ENCODE assay signal across 8 cellular contexts in genomic region chr6:32187009-32187709, GRCh38. TPM values are rescaled to one million over a fixed set of nuclear protein-coding genes. Genes with fewer than 3 reads are reported as not detected.
DNase-seq lines count a peak whose midpoint lies in the region; ATAC-seq and TF ChIP-seq lines count a peak whose summit lies in the region.
"Had no signal": no experiment of that assay in that cellular context is flagged by ENCODE, and none has a peak within 500 bp of the region (broad histone marks: within the 10 kb centered on the region; RNA-seq: fewer than 3 reads in every experiment).

No MANE protein-coding gene starts in this region.

- H3K27ac ChIP-seq in OCI-LY1 (ENCODE audit: low read depth, low read length, poor library complexity, severe bottlenecking) (peak overlapping the region; percentile 15), skin epidermis (peak overlapping the region in 16 of 21 experiments; percentile 7 to 100 (median 63)), foreskin keratinocyte (no peak overlapping the region)

- ATAC-seq in foreskin keratinocyte: no peak
- ATAC-seq in GM21723 (IDR thresholded peaks at IDR 0.05; ENCODE audit: unreplicated experiment): no peak

- no peak for TF ChIP-seq CTCF in OCI-LY1 (IDR thresholded peaks at IDR 0.05; ENCODE audit: low read length)
- TF ChIP-seq CTCF in chondrocyte (IDR thresholded peaks at IDR 0.05): no peak
- no peak for TF ChIP-seq CTCF in foreskin keratinocyte (conservative IDR thresholded peaks at IDR 0.05)

- H2AFZ ChIP-seq in OCI-LY1 (ENCODE audit: low read length): no peak overlapping the region

- H3F3A ChIP-seq in OCI-LY1 (ENCODE audit: insufficient read depth, low read length): no peaks in the 10 kb centered on the region

- no peak overlapping the region for H3K4me3 Mint-ChIP-seq in chondrocyte (ENCODE audit: unreplicated experiment)

- H3K4me1 Mint-ChIP-seq in chondrocyte (ENCODE audit: low read depth): peaks cover 55% of the 10 kb centered on the region

- H3K9me3 ChIP-seq in OCI-LY1 (ENCODE audit: low read length): no peaks in the 10 kb centered on the region

- H3K36me3 ChIP-seq in OCI-LY1 (ENCODE audit: insufficient read depth, low read length): peaks cover 40% of the 10 kb centered on the region; the same call in 1 of the 2 replicates

- no peaks in the 10 kb centered on the region for H4K20me1 ChIP-seq in OCI-LY1 (ENCODE audit: insufficient read depth, low read length)

- H3K36me3 Mint-ChIP-seq in chondrocyte (ENCODE audit: low read depth): peaks cover 10% of the 10 kb centered on the region

- no peaks in the 10 kb centered on the region for H3K79me2 ChIP-seq in OCI-LY1 (ENCODE audit: insufficient read depth, low read length)

- H3K27me3 ChIP-seq in OCI-LY1 (ENCODE audit: insufficient read depth, low read length) (no peaks in the 10 kb centered on the region), foreskin keratinocyte (no peaks in the 10 kb centered on the region)

- no peak overlapping the region for H3K9ac ChIP-seq in OCI-LY1 (ENCODE audit: low read length)

- peak overlapping the region; percentile 12 for H3K27ac Mint-ChIP-seq in chondrocyte (ENCODE audit: unreplicated experiment)

- H3K27me3 Mint-ChIP-seq in chondrocyte (ENCODE audit: low read depth): no peaks in the 10 kb centered on the region

- no peaks in the 10 kb centered on the region for H3K9me3 Mint-ChIP-seq in chondrocyte (ENCODE audit: low read depth)

- no peak overlapping the region for H3K4me2 ChIP-seq in OCI-LY1 (ENCODE audit: low read length)

- H3K9me2 ChIP-seq in OCI-LY1 (ENCODE audit: low read depth, low read length): no peaks in the 10 kb centered on the region

- DNase-seq in chondrocyte (ENCODE audit: low spot score) (peak; percentile 57), NCI-H526 (lab: John Stamatoyannopoulos, UW) (no peak), foreskin keratinocyte (no peak)
- DNase-seq: activated CD8-positive, alpha-beta memory T cell treated with anti-CD3 and anti-CD28 coated beads, Interleukin-2, amount 50 U/mL, for 48 hours; NCI-H446 treated with DMSO at 0.1 percent for 48 hours had no signal

- H3K4me3 ChIP-seq in OCI-LY1 (ENCODE audit: low read depth, low read length, poor library complexity, severe bottlenecking) (no peak overlapping the region), skin epidermis (no peak overlapping the region)

- H3K4me1 ChIP-seq in OCI-LY1 (ENCODE audit: insufficient read depth, low read length, severe bottlenecking) (peaks cover 31% of the 10 kb centered on the region), foreskin keratinocyte (no peaks in the 10 kb centered on the region)

RNA-seq across cellular contexts. Expression of gene PBX2, which starts 2.8 kb away (rescaled TPM):
- total RNA-seq in chondrocyte: 58.6 to 66.5 TPM (median 66.3 TPM) in 3 replicates
- 37.3 and 38.5 TPM in 2 replicates for total RNA-seq in foreskin keratinocyte
- 33.4 and 39.0 TPM in 2 replicates for polyA plus RNA-seq in foreskin keratinocyte

RNA-seq across cellular contexts. Expression of gene AGER, which starts 3.1 kb away (rescaled TPM):
- total RNA-seq in chondrocyte (2.6 to 4.9 TPM (median 3.6 TPM) in 3 replicates), foreskin keratinocyte (2.7 and 3.2 TPM in 2 replicates)
- polyA plus RNA-seq in foreskin keratinocyte: 5.6 and 6.7 TPM in 2 replicates

RNA-seq across cellular contexts. Expression of gene GPSM3, which starts 5.3 kb away (rescaled TPM):
- 3.6 to 5.6 TPM (median 5.4 TPM) in 3 replicates for total RNA-seq in chondrocyte
- 12.3 and 13.2 TPM in 2 replicates for total RNA-seq in foreskin keratinocyte
- 18.5 and 19.1 TPM in 2 replicates for polyA plus RNA-seq in foreskin keratinocyte

RNA-seq across cellular contexts. Expression of gene RNF5, which starts 9.0 kb away (rescaled TPM):
- total RNA-seq in chondrocyte: 45.2 to 48.0 TPM (median 45.2 TPM) in 3 replicates
- 32.3 and 32.7 TPM in 2 replicates for total RNA-seq in foreskin keratinocyte
- 54.0 and 54.7 TPM in 2 replicates for polyA plus RNA-seq in foreskin keratinocyte

RNA-seq across cellular contexts. Expression of gene AGPAT1, which starts 11.3 kb away (rescaled TPM):
- total RNA-seq in chondrocyte (66.7 to 77.2 TPM (median 67.0 TPM) in 3 replicates), foreskin keratinocyte (57.1 and 61.4 TPM in 2 replicates)
- polyA plus RNA-seq in foreskin keratinocyte: 75.1 and 80.7 TPM in 2 replicates
